Comparison of ENCODE assay signal across 27 cellular contexts in genomic region chr3:138036572-138036971, GRCh38.
DNase-seq lines count a peak whose midpoint lies in the region; ATAC-seq, FAIRE-seq and TF ChIP-seq lines count a peak whose summit lies in the region.
"Had no signal": no experiment of that assay in that cellular context is flagged by ENCODE, and none has a peak within 500 bp of the region (broad histone marks: within the 10 kb centered on the region; RNA-seq: fewer than 3 reads in every experiment).

No MANE protein-coding gene starts in this region.

- DNase-seq in NCI-H1436 (lab: John Stamatoyannopoulos, UW) (no peak), T-helper 1 cell (no peak), NCI-H345 (lab: John Stamatoyannopoulos, UW) (no peak)
- DNase-seq: activated CD4-positive, alpha-beta T cell treated with anti-CD3 and anti-CD28 coated beads for 48 hours; activated CD8-positive, alpha-beta memory T cell treated with anti-CD3 and anti-CD28 coated beads, Interleukin-2, amount 10 ng/mL, durations not matched to agents 7 days and 5 days; activated naive CD4-positive, alpha-beta T cell treated with anti-CD3 and anti-CD28 coated beads for 36 hours; amniotic stem cell; CD8-positive, alpha-beta memory T cell; DMS153; effector memory CD8-positive, alpha-beta T cell; foreskin keratinocyte; GM23248; mesendoderm; NCI-H1694 treated with DMSO at 0.1 percent for 48 hours; NCI-H526 treated with DMSO at 0.1 percent for 48 hours; nucleus accumbens; RPMI8226; stimulated activated CD4-positive, alpha-beta T cell treated with anti-CD3 and anti-CD28 coated beads, Interleukin-1b, Interleukin-23, amount 100 ng/mL, for 48 hours; substantia nigra had no signal

- ATAC-seq in GM18505 (IDR thresholded peaks at IDR 0.05; ENCODE audit: unreplicated experiment) (peak; percentile 51), GM21576 (IDR thresholded peaks at IDR 0.05; ENCODE audit: unreplicated experiment) (peak; percentile 51), HG03432 (IDR thresholded peaks at IDR 0.05; ENCODE audit: unreplicated experiment) (peak; percentile 38), GM21447 (IDR thresholded peaks at IDR 0.05; ENCODE audit: unreplicated experiment) (no peak)
- ATAC-seq: A549; activated CD8-positive, alpha-beta memory T cell treated with anti-CD3 and anti-CD28 coated beads, Interleukin-2, amount 10 ng/mL, durations not matched to agents 7 days and 5 days; effector memory CD8-positive, alpha-beta T cell; foreskin keratinocyte; left lobe of liver had no signal

- TF ChIP-seq POLR2A in GM18505 (IDR thresholded peaks at IDR 0.05; ENCODE audit: borderline replicate concordance, extremely low read depth, insufficient read depth, insufficient read length): no peak

- FAIRE-seq in islet of Langerhans (lab: Jason Lieb, UNC): peak; percentile 92
- FAIRE-seq: A549, colon had no signal
